Comparison of ENCODE assay signal across 15 cellular contexts in genomic region chr12:42798811-42799438, GRCh38.
DNase-seq lines count a peak whose midpoint lies in the region; ATAC-seq and TF ChIP-seq lines count a peak whose summit lies in the region.
"Had no signal": no experiment of that assay in that cellular context is flagged by ENCODE, and none has a peak within 500 bp of the region (broad histone marks: within the 10 kb centered on the region; RNA-seq: fewer than 3 reads in every experiment).

No MANE protein-coding gene starts in this region.

- H3K36me3 Mint-ChIP-seq in chondrocyte (ENCODE audit: low read depth) = peaks cover 1% of the 10 kb centered on the region

- H2AK5ac ChIP-seq in mesendoderm (ENCODE audit: low read length) = peak overlapping the region; percentile 82

- H3K27me3 Mint-ChIP-seq in chondrocyte (ENCODE audit: low read depth) = no peaks in the 10 kb centered on the region
- H3K27me3 Mint-ChIP-seq: B cell had no signal

- H3K9me3 Mint-ChIP-seq in chondrocyte (ENCODE audit: low read depth) = no peaks in the 10 kb centered on the region

- DNase-seq in Caki2 (ENCODE audit: low read depth) (peak; percentile 26), M059J (ENCODE audit: low read depth) (peak; percentile 88), chondrocyte (ENCODE audit: low spot score) (no peak), mesendoderm (no peak), pons (ENCODE audit: low spot score) (no peak), Right ventricle myocardium superior (no peak), DMS79 (lab: John Stamatoyannopoulos, UW) (no peak)
- DNase-seq: activated CD4-positive, alpha-beta T cell treated with anti-CD3 and anti-CD28 coated beads, Interleukin-2, amount 50 U/mL, for 48 hours; DMS153; mucosa of descending colon; ovary; stimulated activated CD4-positive, alpha-beta T cell treated with anti-CD3 and anti-CD28 coated beads, Interleukin-12 subunit alpha, Interleukin-12 subunit beta, amount 100 ng/mL, for 4 hours; stomach had no signal

- no CpG with 5 or more reads among the region's 2 CpGs for WGBS in mesendoderm (ENCODE audit: extremely low coverage, insufficient coverage, low lambda C conversion rate)

- H4K5ac ChIP-seq in mesendoderm (ENCODE audit: low read length) = no peak overlapping the region

- in situ Hi-C loops in Caki2 (cut with HindIII; ENCODE audit: low pct_unique_long_range_greater_than_20kb, low sequenced_read_pairs) = no loop called here

- no peaks in the 10 kb centered on the region for H3K79me2 ChIP-seq in mesendoderm (ENCODE audit: control insufficient read depth, insufficient read depth, low read length)

- peaks cover 44% of the 10 kb centered on the region for H3K4me1 Mint-ChIP-seq in chondrocyte (ENCODE audit: low read depth)
- H3K4me1 Mint-ChIP-seq: B cell had no signal

- H3K23ac ChIP-seq in mesendoderm (ENCODE audit: low read length) = no peak overlapping the region

- ATAC-seq in GM19397 (IDR thresholded peaks at IDR 0.05; ENCODE audit: unreplicated experiment) = no peak
- ATAC-seq in Right ventricle myocardium superior (ENCODE audit: poor library complexity) = no peak
- ATAC-seq: mucosa of descending colon had no signal

- H3K27ac ChIP-seq in mesendoderm (ENCODE audit: low read depth, low read length) = no peak overlapping the region
- H3K27ac ChIP-seq: ovary, stomach had no signal

- peak overlapping the region; percentile 6 for H3K56ac ChIP-seq in mesendoderm (ENCODE audit: low read length)

- H3K4ac ChIP-seq in mesendoderm (ENCODE audit: low read depth, low read length) = no peak overlapping the region

- no peak overlapping the region for H3K9ac ChIP-seq in mesendoderm (ENCODE audit: low read length)

- no peak overlapping the region for H2BK120ac ChIP-seq in mesendoderm (ENCODE audit: low read depth, low read length)

- H3K4me1 ChIP-seq in mesendoderm (ENCODE audit: control insufficient read depth, low read depth, low read length) = peaks cover 10% of the 10 kb centered on the region
- H3K4me1 ChIP-seq: stomach had no signal

- H2BK5ac ChIP-seq in mesendoderm (ENCODE audit: low read length) = peak overlapping the region; percentile 2

- no peaks in the 10 kb centered on the region for H3K79me1 ChIP-seq in mesendoderm (ENCODE audit: low read length)

- TF ChIP-seq CTCF in chondrocyte (IDR thresholded peaks at IDR 0.05) = no peak

- peak overlapping the region; percentile 28 for H3K4me3 Mint-ChIP-seq in chondrocyte (ENCODE audit: unreplicated experiment)
- H3K4me3 Mint-ChIP-seq: B cell had no signal

- H3K4me3 ChIP-seq in mesendoderm (ENCODE audit: low read length) = no peak overlapping the region
- H3K4me3 ChIP-seq: mucosa of descending colon, ovary, stomach had no signal

- H4K8ac ChIP-seq in mesendoderm (ENCODE audit: low read depth, low read length) = no peak overlapping the region

- H3K18ac ChIP-seq in mesendoderm (ENCODE audit: low read length) = no peak overlapping the region

- H3K36me3 ChIP-seq in mesendoderm (ENCODE audit: control insufficient read depth, insufficient read depth, low read length) = no peaks in the 10 kb centered on the region
- H3K36me3 ChIP-seq: ovary, stomach had no signal

- no peak overlapping the region for H3K4me2 ChIP-seq in mesendoderm (ENCODE audit: low read length)

- peak overlapping the region; percentile 65 for H2BK15ac ChIP-seq in mesendoderm (replicated peaks; ENCODE audit: low read depth)

- H3K27me3 ChIP-seq in mesendoderm (ENCODE audit: insufficient read depth, low read length, poor library complexity) = no peaks in the 10 kb centered on the region
- H3K27me3 ChIP-seq: ovary, stomach had no signal

- intact Hi-C loops in Right ventricle myocardium superior (cut with DNase I) = no loop called here

- H3K27ac Mint-ChIP-seq in chondrocyte (ENCODE audit: unreplicated experiment) = peak overlapping the region; percentile 52
- H3K27ac Mint-ChIP-seq: B cell had no signal

Comparison
In these comparisons a context has a peak if more than half of its experiments do, and no peak if none do; other contexts are left out.
1. DNase-seq: peak in Caki2 (single experiment) and M059J (single experiment); none in chondrocyte (single experiment), mesendoderm (single experiment), pons (single experiment), Right ventricle myocardium superior (single experiment) and DMS79 (single experiment).